Comparison of ENCODE assay signal across 31 cellular contexts in genomic region chr22:25176799-25177198, GRCh38. TPM values are rescaled to one million over a fixed set of nuclear protein-coding genes. Genes with fewer than 3 reads are reported as not detected.
"Had no signal": no experiment of that assay in that cellular context is flagged by ENCODE, and none has a peak within 500 bp of the region (broad histone marks: within the 10 kb centered on the region; RNA-seq: fewer than 3 reads in every experiment).

No MANE protein-coding gene starts in this region.

- H3K27ac ChIP-seq: KMS-11, Peyer's patch, SJCRH30, SK-N-MC had no signal

- H3K9ac ChIP-seq: KMS-11 had no signal

- H3K4me3 ChIP-seq: ascending aorta, Peyer's patch, SJCRH30, SK-N-MC had no signal

- H3K4me2 ChIP-seq: KMS-11 had no signal

- FAIRE-seq: TTC549 had no signal

- H3K27me3 ChIP-seq: ascending aorta, Peyer's patch, SJCRH30 had no signal

- H3K4me1 ChIP-seq: ascending aorta, Peyer's patch, SJCRH30 had no signal

- DNase-seq: activated CD4-positive, alpha-beta T cell treated with anti-CD3 and anti-CD28 coated beads for 36 hours; activated CD4-positive, alpha-beta T cell treated with anti-CD3 and anti-CD28 coated beads, Interleukin-2, amount 10 ng/mL, durations not matched to agents 7 days and 5 days; activated CD4-positive, alpha-beta T cell treated with anti-CD3 and anti-CD28 coated beads, Interleukin-2, amount 50 U/mL, for 48 hours; activated CD8-positive, alpha-beta T cell treated with anti-CD3 and anti-CD28 coated beads, Interleukin-2, amount 10 ng/mL, durations not matched to agents 7 days and 5 days; activated gamma-delta T cell; activated naive CD4-positive, alpha-beta T cell treated with Interleukin-2 at 50 U/mL for 16 hours; activated naive CD8-positive, alpha-beta T cell treated with anti-CD3 and anti-CD28 coated beads, Interleukin-2, amount 10 ng/mL, durations not matched to agents 7 days and 5 days; activated T-cell treated with anti-CD3 and anti-CD28 coated beads, Interleukin-2, amount 50 U/mL, for 24 hours; amygdala; NCI-H1105 treated with DMSO at 0.1 percent for 48 hours; NCI-H1436; NCI-H1694; NCI-H1930; NCI-H2081 treated with DMSO at 0.1 percent for 48 hours; NCI-H226; NCI-H446 treated with DMSO at 0.1 percent for 48 hours; NCI-H524; Peyer's patch; Right ventricle myocardium superior; RPMI8226; SJCRH30 had no signal

- H3K9me3 ChIP-seq: ascending aorta, SJCRH30 had no signal

- ATAC-seq: activated CD4-positive, alpha-beta T cell treated with anti-CD3 and anti-CD28 coated beads for 36 hours; activated CD4-positive, CD25-positive, alpha-beta regulatory T cell treated with anti-CD3 and anti-CD28 coated beads, Interleukin-2, amount 50 U/mL, for 24 hours; activated CD8-positive, alpha-beta T cell treated with anti-CD3 and anti-CD28 coated beads, Interleukin-2, amount 10 ng/mL, durations not matched to agents 7 days and 5 days had no signal

RNA-seq across cellular contexts. Expression of gene CRYBB3, which starts 22.9 kb away (rescaled TPM):
- total RNA-seq: activated CD8-positive, alpha-beta T cell treated with anti-CD3 and anti-CD28 coated beads, Interleukin-2, amount 10 ng/mL, durations not matched to agents 7 days and 5 days; ascending aorta; cardiac septum; LHCN-M2; Right ventricle myocardium superior; SJCRH30; T-helper 1 cell treated with Interleukin-12 subunit alpha and Interleukin-12 subunit beta and Interleukin-4 antibody, amounts not matched to agents 30 ng/mL and 1 ng/mL, for 36 hours had no signal

RNA-seq across cellular contexts. Expression of gene CRYBB2, which starts 42.6 kb away (rescaled TPM):
- total RNA-seq: activated CD8-positive, alpha-beta T cell treated with anti-CD3 and anti-CD28 coated beads, Interleukin-2, amount 10 ng/mL, durations not matched to agents 7 days and 5 days; activated naive CD8-positive, alpha-beta T cell treated with anti-CD3 and anti-CD28 coated beads, Interleukin-2, amount 10 ng/mL, durations not matched to agents 7 days and 5 days; activated T-helper 2 cell treated with anti-CD3 and anti-CD28 coated beads, Interferon-gamma antibody, Interleukin-2, Interleukin-4, amounts not matched to agents 10 μg/mL and 5 μg/mL and 100 μg/mL, durations not matched to agents 14 hours and 24 hours and 36 hours; ascending aorta; cardiac septum; LHCN-M2; Right ventricle myocardium superior; T-helper 1 cell treated with Interleukin-12 subunit alpha and Interleukin-12 subunit beta and Interleukin-4 antibody, amounts not matched to agents 30 ng/mL and 1 ng/mL, for 36 hours; T-helper 2 cell treated with Interferon-gamma antibody and Interleukin-4, amounts not matched to agents 100 ng/mL and 5 ng/mL, for 36 hours had no signal
